In the genomic region with DNA sequence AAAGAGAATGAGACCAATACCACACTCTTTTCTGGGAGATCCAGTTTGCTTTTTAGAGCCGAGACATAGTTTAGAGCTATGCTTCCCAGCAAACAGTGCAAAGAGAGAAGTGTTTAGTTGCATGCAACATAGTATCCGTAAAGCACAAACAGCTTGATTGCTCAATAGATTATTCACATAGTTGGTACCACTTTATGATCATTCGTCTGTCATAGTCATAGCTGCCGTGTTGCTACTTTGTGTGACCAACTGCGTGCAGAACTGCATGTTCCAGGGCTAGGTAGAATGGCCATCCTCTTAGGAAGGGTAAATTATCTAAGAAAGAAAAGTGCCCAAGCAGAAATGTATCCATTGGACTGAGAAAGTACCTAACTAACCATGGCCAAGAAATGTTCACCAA, we compare ENCODE assay signal across 23 cellular contexts.
DNase-seq lines count a peak whose midpoint lies in the region; ATAC-seq and TF ChIP-seq lines count a peak whose summit lies in the region.
"Had no signal": no experiment of that assay in that cellular context is flagged by ENCODE, and none has a peak within 500 bp of the region (broad histone marks: within the 10 kb centered on the region; RNA-seq: fewer than 3 reads in every experiment).

No MANE protein-coding gene starts in this region.

- no peak overlapping the region for H2AFZ ChIP-seq in IMR-90 (replicated peaks; ENCODE audit: low read length, poor library complexity)
- H2AFZ ChIP-seq in hepatocyte: no peak overlapping the region
- no peak overlapping the region for H2AFZ ChIP-seq in PC-3 (ENCODE audit: low read length)

- in situ Hi-C loops in IMR-90 (cut with MboI; ENCODE audit: low sequenced_read_pairs): no loop called here

- no peak overlapping the region for H3K23ac ChIP-seq in IMR-90 (ENCODE audit: low read depth, low read length)

- TF ChIP-seq CTCF in IMR-90 (conservative IDR thresholded peaks at IDR 0.05; ENCODE audit: low read depth, low read length) (no peak), psoas muscle (IDR thresholded peaks at IDR 0.05) (no peak), hepatocyte (IDR thresholded peaks at IDR 0.05; ENCODE audit: poor library complexity) (no peak), PC-3 (conservative IDR thresholded peaks at IDR 0.05; ENCODE audit: low read depth, low read length) (no peak)

- peaks cover 3% of the 10 kb centered on the region for H3K4me1 ChIP-seq in IMR-90 (ENCODE audit: control insufficient read depth, insufficient read depth, low read length)
- H3K4me1 ChIP-seq in psoas muscle: peaks cover 26% of the 10 kb centered on the region
- H3K4me1 ChIP-seq in skeletal muscle tissue (ENCODE audit: control insufficient read depth in 3 of 3, insufficient read depth in 3 of 3, low read length in 3 of 3): peaks cover 7 to 33% (median 14%) of the 10 kb centered on the region in 3 donors
- no peaks in the 10 kb centered on the region for H3K4me1 ChIP-seq in hepatocyte (ENCODE audit: insufficient read depth)
- H3K4me1 ChIP-seq in PC-3 (ENCODE audit: insufficient read depth, low read length): peaks cover 4% of the 10 kb centered on the region
- H3K4me1 ChIP-seq: BE2C, BLaER1 had no signal

- H2BK120ac ChIP-seq in IMR-90 (ENCODE audit: low read depth, low read length): no peak overlapping the region

- no peak overlapping the region for H3K4ac ChIP-seq in IMR-90 (ENCODE audit: low read depth, low read length)

- no peak overlapping the region for H3K56ac ChIP-seq in IMR-90 (ENCODE audit: extremely low read depth, insufficient read depth, low read length)

- no peak overlapping the region for H4K5ac ChIP-seq in IMR-90 (ENCODE audit: low read depth, low read length)

- H2AK9ac ChIP-seq in IMR-90 (replicated peaks; ENCODE audit: low read depth, low read length, poor library complexity): no peak overlapping the region

- H3K36me3 ChIP-seq in IMR-90 (ENCODE audit: control insufficient read depth, insufficient read depth, low read length): no peaks in the 10 kb centered on the region
- no peaks in the 10 kb centered on the region for H3K36me3 ChIP-seq in psoas muscle (ENCODE audit: insufficient read depth in 1 of 2, low read depth in 1 of 2)
- no peaks in the 10 kb centered on the region for H3K36me3 ChIP-seq in skeletal muscle tissue (ENCODE audit: control insufficient read depth in 3 of 3, insufficient read depth in 3 of 3, low read length in 3 of 3)
- H3K36me3 ChIP-seq in hepatocyte (replicated peaks; ENCODE audit: insufficient read depth, low read depth): no peaks in the 10 kb centered on the region
- no peaks in the 10 kb centered on the region for H3K36me3 ChIP-seq in PC-3 (ENCODE audit: low read depth, low read length)
- H3K36me3 ChIP-seq: BE2C, BLaER1 had no signal

- no peak overlapping the region for H4K8ac ChIP-seq in IMR-90 (ENCODE audit: low read depth in 2 of 2, low read length in 2 of 2)

- H3K4me2 ChIP-seq in IMR-90 (ENCODE audit: low read depth, low read length) (no peak overlapping the region), hepatocyte (no peak overlapping the region), PC-3 (ENCODE audit: low read length) (no peak overlapping the region)
- H3K4me2 ChIP-seq: BLaER1 had no signal

- 60% methylated on average over 1 of the region's 5 CpGs; no CpG with 5 or more reads in 1 of the 2 experiments for WGBS in IMR-90 (ENCODE audit: extremely low coverage in 2 of 2, insufficient read length in 1 of 2), 2 experiments
- 31 to 43% (median 37%) methylated on average over 5 of the region's 5 CpGs for WGBS in psoas muscle, 3 donors
- 95% methylated on average over 5 of the region's 5 CpGs for WGBS in hepatocyte (ENCODE audit: low lambda C conversion rate, missing lambda C conversion rate)

- no peak overlapping the region for H2BK5ac ChIP-seq in IMR-90 (ENCODE audit: low read depth, low read length, poor library complexity, severe bottlenecking)

- no peaks in the 10 kb centered on the region for H4K20me1 ChIP-seq in IMR-90 (ENCODE audit: insufficient read depth, low read length)
- H4K20me1 ChIP-seq in hepatocyte (ENCODE audit: insufficient read depth, poor library complexity, severe bottlenecking): no peaks in the 10 kb centered on the region
- H4K20me1 ChIP-seq in PC-3 (ENCODE audit: low read length): no peaks in the 10 kb centered on the region
- H4K20me1 ChIP-seq: BLaER1 had no signal

- no peak for TF ChIP-seq RAD21 in IMR-90 (IDR thresholded peaks at IDR 0.05; ENCODE audit: low read length)

- H2AK5ac ChIP-seq in IMR-90 (ENCODE audit: low read depth, low read length): no peak overlapping the region

- intact Hi-C loops in IMR-90 (cut with micrococcal nuclease) (no loop called here), psoas muscle (cut with DNase I) (no loop called here), PC-3 (cut with micrococcal nuclease) (no loop called here)

- CTCF ChIA-PET in IMR-90 (lab: Yijun Ruan, JAX): no interaction called here
- CTCF ChIA-PET in PC-3 (lab: Charles Lee): no interaction called here

- H3K9me2 ChIP-seq in hepatocyte (replicated peaks; ENCODE audit: insufficient read depth) (no peaks in the 10 kb centered on the region), PC-3 (replicated peaks; ENCODE audit: low read length) (no peaks in the 10 kb centered on the region; the same call in 1 of the 2 replicates)

- H3K79me2 ChIP-seq in hepatocyte (no peaks in the 10 kb centered on the region), PC-3 (ENCODE audit: low read length) (no peaks in the 10 kb centered on the region)

- no peak for DNase-seq in IMR-90
- DNase-seq in psoas muscle: peak in 1 of 2 donors; percentile 44
- no peak for DNase-seq in NCI-H2227 treated with DMSO at 0.1 percent for 48 hours (lab: John Stamatoyannopoulos, UW)
- no peak for DNase-seq in hepatocyte (ENCODE audit: low spot score)
- DNase-seq in PC-3: no peak
- DNase-seq: 8988T; ACHN; BE2C; C1 segment of cervical spinal cord; CD4-positive, alpha-beta memory T cell; CD4-positive, CD25-positive, alpha-beta regulatory T cell; CD8-positive, alpha-beta memory T cell; COR-L47; DMS 273 treated with DMSO at 0.1 percent for 48 hours; DMS153; DMS53; DMS79; DND-41; EL; GDM1 had no signal

- H3K4me3 ChIP-seq in IMR-90 (ENCODE audit: insufficient read depth, low read depth, low read length) (no peak overlapping the region), psoas muscle (peak overlapping the region; percentile 28), skeletal muscle tissue (ENCODE audit: low read length in 3 of 3) (peak overlapping the region in 2 of 3 donors; percentile 31 to 34), hepatocyte (no peak overlapping the region), PC-3 (ENCODE audit: low read length) (no peak overlapping the region)
- H3K4me3 ChIP-seq: BLaER1, GM12878 had no signal

- dilution Hi-C loops in IMR-90 (cut with HindIII; ENCODE audit: low sequenced_read_pairs, unreplicated experiment): no loop called here

- H3K18ac ChIP-seq in IMR-90 (ENCODE audit: low read depth, low read length): no peak overlapping the region

- no peaks in the 10 kb centered on the region for H3F3A ChIP-seq in PC-3 (ENCODE audit: low read length, unreplicated experiment)

- no peak overlapping the region for H2BK20ac ChIP-seq in IMR-90 (ENCODE audit: low read depth, low read length)

- H3K27ac ChIP-seq in IMR-90 (ENCODE audit: insufficient read depth, low read length) (no peak overlapping the region), psoas muscle (peak overlapping the region; percentile 42), skeletal muscle tissue (ENCODE audit: low read depth, low read length) (peak overlapping the region; percentile 61), hepatocyte (no peak overlapping the region), PC-3 (ENCODE audit: low read length) (no peak overlapping the region)
- H3K27ac ChIP-seq: BLaER1 had no signal

- H3K14ac ChIP-seq in IMR-90 (replicated peaks; ENCODE audit: low read depth, low read length): no peak overlapping the region

- no peaks in the 10 kb centered on the region for H3K9me3 ChIP-seq in IMR-90 (ENCODE audit: control insufficient read depth, insufficient read depth, low read length)
- no peaks in the 10 kb centered on the region for H3K9me3 ChIP-seq in psoas muscle
- H3K9me3 ChIP-seq in skeletal muscle tissue (ENCODE audit: control insufficient read depth in 3 of 3, low read length in 3 of 3): no peaks in the 10 kb centered on the region
- no peaks in the 10 kb centered on the region for H3K9me3 ChIP-seq in hepatocyte (ENCODE audit: low read depth)
- H3K9me3 ChIP-seq in PC-3 (ENCODE audit: low read length): no peaks in the 10 kb centered on the region
- H3K9me3 ChIP-seq: BE2C, BLaER1 had no signal

- H3K9me1 ChIP-seq in IMR-90 (ENCODE audit: insufficient read depth, low read length): no peaks in the 10 kb centered on the region

- H2BK15ac ChIP-seq in IMR-90 (ENCODE audit: low read depth, low read length): no peak overlapping the region

- BruUV-seq in IMR-90 (replicated peaks; lab: Mats Ljungman, UMichigan) (no TSS peak), PC-3 (replicated peaks; lab: Mats Ljungman, UMichigan) (no TSS peak)

- ATAC-seq in IMR-90 (ENCODE audit: low read depth): peak; percentile 29
- peak; percentile 72 to 89 (median 88) for ATAC-seq in psoas muscle
- no peak for ATAC-seq in PC-3
- ATAC-seq: GM12878 had no signal

- no peak overlapping the region for H3K9ac ChIP-seq in IMR-90 (ENCODE audit: low read depth, low read length)
- H3K9ac ChIP-seq in skeletal muscle tissue (ENCODE audit: low read depth in 1 of 3, low read length in 3 of 3): no peak overlapping the region
- no peak overlapping the region for H3K9ac ChIP-seq in PC-3 (ENCODE audit: low read length)
- H3K9ac ChIP-seq: BLaER1 had no signal

- H3K27me3 ChIP-seq in IMR-90 (ENCODE audit: control insufficient read depth, insufficient read depth, low read length) (no peaks in the 10 kb centered on the region), psoas muscle (ENCODE audit: insufficient read depth in 3 of 3, low read length in 2 of 3) (no peaks in the 10 kb centered on the region), skeletal muscle tissue (ENCODE audit: control insufficient read depth in 3 of 3, insufficient read depth in 3 of 3, low read length in 3 of 3) (no peaks in the 10 kb centered on the region), hepatocyte (no peaks in the 10 kb centered on the region), PC-3 (ENCODE audit: low read length) (no peaks in the 10 kb centered on the region)
- H3K27me3 ChIP-seq: BE2C, BLaER1 had no signal

- no peak for TF ChIP-seq POLR2A in IMR-90 (IDR thresholded peaks at IDR 0.05; ENCODE audit: low read depth, low read length)

- POLR2A ChIA-PET in IMR-90 (lab: Charles Lee; ENCODE audit: unreplicated experiment) (no interaction called here), PC-3 (lab: Charles Lee; ENCODE audit: unreplicated experiment) (no interaction called here)

- H4K91ac ChIP-seq in IMR-90 (ENCODE audit: insufficient read depth, low read depth, low read length): no peak overlapping the region

- H3K79me1 ChIP-seq in IMR-90 (ENCODE audit: low read depth in 1 of 2, low read length in 2 of 2): no peaks in the 10 kb centered on the region

TF ChIP-seq in IMR-90, 13 proteins besides CTCF, POLR2A, EP300 and RAD21:
- TF ChIP-seq CEBPB (IDR thresholded peaks at IDR 0.05; ENCODE audit: low read depth, low read length) (peak; percentile 74), SMC3 (IDR thresholded peaks at IDR 0.05; ENCODE audit: low read depth, low read length) (no peak)
TF ChIP-seq in IMR-90: peak in this region for 1.

Comparison
In these comparisons a context has a peak if more than half of its experiments do, and no peak if none do; other contexts are left out.
1. H3K27ac ChIP-seq: peak in psoas muscle (single experiment) and skeletal muscle tissue (single experiment); none in IMR-90 (single experiment), hepatocyte (single experiment) and PC-3 (single experiment).
2. H3K4me3 ChIP-seq: peak in psoas muscle (single experiment) and skeletal muscle tissue (2 of 3); none in IMR-90 (single experiment), hepatocyte (single experiment) and PC-3 (single experiment).